17 cellular contexts compared by ENCODE assay signal in the genomic region with DNA sequence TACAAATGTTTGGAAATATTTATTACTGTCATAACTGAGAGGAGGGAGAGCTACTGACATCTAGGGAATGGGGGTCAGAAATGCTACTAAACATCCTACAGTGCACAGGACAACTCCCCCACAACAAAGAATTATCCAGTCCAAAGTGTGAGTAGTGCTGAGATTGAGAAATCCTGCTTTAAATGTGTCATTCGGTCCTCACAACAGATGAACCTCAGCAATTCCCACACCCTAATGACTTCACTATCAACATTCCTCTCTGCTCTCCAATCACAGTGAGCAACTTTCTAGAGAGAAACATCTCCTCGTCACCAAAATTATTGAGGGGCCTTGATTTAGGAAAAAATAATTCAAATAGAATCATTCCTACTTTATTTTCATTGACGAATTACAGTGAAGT. TPM values are rescaled to one million over a fixed set of nuclear protein-coding genes. Genes with fewer than 3 reads are reported as not detected.
A peak's percentile ranks its signal among the peaks of the same experiment; 100 is the strongest.
DNase-seq lines count a peak whose midpoint lies in the region; ATAC-seq and TF ChIP-seq lines count a peak whose summit lies in the region.
"Had no signal": no experiment of that assay in that cellular context is flagged by ENCODE, and none has a peak within 500 bp of the region (broad histone marks: within the 10 kb centered on the region; RNA-seq: fewer than 3 reads in every experiment).

No MANE protein-coding gene starts in this region.

- H3K9me3 ChIP-seq in HEK293 (ENCODE audit: control insufficient read depth, insufficient read depth, low read depth, low read length): no peaks in the 10 kb centered on the region

- H3K27me3 Mint-ChIP-seq in GM23338 (ENCODE audit: insufficient read depth, low read depth, poor library complexity): peaks cover 2% of the 10 kb centered on the region
- H3K27me3 Mint-ChIP-seq in activated T-cell treated with anti-CD3 and anti-CD28 coated beads, Interleukin-2, amount 50 U/mL, for 4 hours (ENCODE audit: low read depth): no peaks in the 10 kb centered on the region
- H3K27me3 Mint-ChIP-seq: naive B cell; stimulated activated naive B cell treated with anti-CD40 and anti-IgM and Interleukin-4, amounts not matched to agents 10 μg/mL and 1 μg/mL and 100 μg/mL, for 72 hours had no signal

- no peaks in the 10 kb centered on the region for H3K4me1 ChIP-seq in HEK293 (ENCODE audit: control insufficient read depth, insufficient read depth, low read length)
- no peaks in the 10 kb centered on the region for H3K4me1 ChIP-seq in GM23338 (ENCODE audit: insufficient read depth)

- no peak overlapping the region for H3K4me3 Mint-ChIP-seq in GM23338
- H3K4me3 Mint-ChIP-seq in activated T-cell treated with anti-CD3 and anti-CD28 coated beads, Interleukin-2, amount 50 U/mL, for 4 hours: no peak overlapping the region
- H3K4me3 Mint-ChIP-seq: activated T-cell treated with anti-CD3 and anti-CD28 coated beads, Interleukin-2, amount 50 U/mL, for 72 hours; naive B cell; stimulated activated naive B cell treated with anti-CD40 and anti-IgM and Interleukin-4, amounts not matched to agents 10 μg/mL and 1 μg/mL and 100 μg/mL, for 72 hours had no signal

- no peak for ATAC-seq in GM23338
- ATAC-seq in activated T-cell treated with anti-CD3 and anti-CD28 coated beads, Interleukin-2, amount 50 U/mL, for 4 hours: no peak
- ATAC-seq in HG02852 (IDR thresholded peaks at IDR 0.05; ENCODE audit: unreplicated experiment): no peak
- ATAC-seq: stimulated activated naive B cell treated with anti-CD40 and anti-IgM and Interleukin-4, amounts not matched to agents 10 μg/mL and 1 μg/mL and 100 μg/mL, for 72 hours had no signal

- no peaks in the 10 kb centered on the region for H3K79me2 ChIP-seq in GM23338 (replicated peaks; ENCODE audit: insufficient read depth)

- DNase-seq in AG20443 (ENCODE audit: low spot score) (peak; percentile 77), brain microvascular endothelial cell (peak; percentile 42), kidney tubule cell (ENCODE audit: low spot score) (peak; percentile 37), GM23338 (ENCODE audit: low spot score) (no peak)
- no peak for DNase-seq in stimulated activated CD4-positive, alpha-beta T cell treated with anti-CD3 and anti-CD28 coated beads, Interleukin-4, amount 100 ng/mL, for 4 hours
- DNase-seq in activated T-cell treated with anti-CD3 and anti-CD28 coated beads, Interleukin-2, amount 50 U/mL, for 4 hours: no peak
- DNase-seq: activated CD4-positive, alpha-beta T cell treated with anti-CD3 and anti-CD28 coated beads for 1 hour; activated T-cell treated with anti-CD3 and anti-CD28 coated beads, Interleukin-2, amount 50 U/mL, for 72 hours; effector CD4-positive, alpha-beta T cell; GOT3; Kasumi-1; naive B cell; stimulated activated naive B cell treated with anti-CD40 and anti-IgM and Interleukin-4, amounts not matched to agents 10 μg/mL and 1 μg/mL and 100 μg/mL, for 72 hours had no signal

- no peak overlapping the region for H3K4me2 ChIP-seq in GM23338

- no peak overlapping the region for H3K4me3 ChIP-seq in HEK293 (ENCODE audit: low read depth, low read length)
- no peak overlapping the region for H3K4me3 ChIP-seq in brain microvascular endothelial cell (ENCODE audit: low read depth, low read length)
- H3K4me3 ChIP-seq in GM23338: no peak overlapping the region

- H3K27ac ChIP-seq in HEK293 (ENCODE audit: extremely low read depth, low read depth, low read length): no peak overlapping the region
- H3K27ac ChIP-seq in brain microvascular endothelial cell: no peak overlapping the region
- H3K27ac ChIP-seq in GM23338 (ENCODE audit: low read depth): no peak overlapping the region

- no peaks in the 10 kb centered on the region for H3K36me3 ChIP-seq in HEK293 (ENCODE audit: control insufficient read depth in 2 of 2, insufficient read depth in 1 of 2, low read length in 2 of 2)
- H3K36me3 ChIP-seq in brain microvascular endothelial cell (replicated peaks): no peaks in the 10 kb centered on the region
- no peaks in the 10 kb centered on the region for H3K36me3 ChIP-seq in GM23338 (ENCODE audit: insufficient read depth)

- H3K36me3 Mint-ChIP-seq in GM23338 (ENCODE audit: low read depth): no peaks in the 10 kb centered on the region
- peaks cover 10% of the 10 kb centered on the region for H3K36me3 Mint-ChIP-seq in activated T-cell treated with anti-CD3 and anti-CD28 coated beads, Interleukin-2, amount 50 U/mL, for 4 hours (ENCODE audit: insufficient read depth)

- H3K9me2 ChIP-seq in GM23338 (ENCODE audit: insufficient read depth): no peaks in the 10 kb centered on the region

- in situ Hi-C loops in brain microvascular endothelial cell (cut with HindIII; ENCODE audit: low pct_ligation_motif_present, low sequenced_read_pairs): no loop called here

- H2AFZ ChIP-seq in GM23338: no peak overlapping the region

- H3K9me3 Mint-ChIP-seq in GM23338: no peaks in the 10 kb centered on the region
- H3K9me3 Mint-ChIP-seq in activated T-cell treated with anti-CD3 and anti-CD28 coated beads, Interleukin-2, amount 50 U/mL, for 4 hours: no peaks in the 10 kb centered on the region
- H3K9me3 Mint-ChIP-seq: activated T-cell treated with anti-CD3 and anti-CD28 coated beads, Interleukin-2, amount 50 U/mL, for 72 hours; naive B cell; stimulated activated naive B cell treated with anti-CD40 and anti-IgM and Interleukin-4, amounts not matched to agents 10 μg/mL and 1 μg/mL and 100 μg/mL, for 72 hours had no signal

- no peak overlapping the region for H3K27ac Mint-ChIP-seq in GM23338
- H3K27ac Mint-ChIP-seq: activated T-cell treated with anti-CD3 and anti-CD28 coated beads, Interleukin-2, amount 50 U/mL, for 72 hours; stimulated activated naive B cell treated with anti-CD40 and anti-IgM and Interleukin-4, amounts not matched to agents 10 μg/mL and 1 μg/mL and 100 μg/mL, for 72 hours had no signal

- CTCF ChIA-PET in HEK293 (lab: Yijun Ruan, JAX): interaction anchor here (0.7 to 2.4 kb wide), 3 partner anchors 13 to 305 kb away, joined by 3 to 30 read pairs (median 3); no protein-coding TSS in a partner anchor

- H3K4me1 Mint-ChIP-seq in GM23338: no peaks in the 10 kb centered on the region
- H3K4me1 Mint-ChIP-seq in activated T-cell treated with anti-CD3 and anti-CD28 coated beads, Interleukin-2, amount 50 U/mL, for 4 hours (ENCODE audit: low read depth): peaks cover 4% of the 10 kb centered on the region

- H3K27me3 ChIP-seq in brain microvascular endothelial cell (replicated peaks) (no peaks in the 10 kb centered on the region), GM23338 (ENCODE audit: insufficient read depth) (no peaks in the 10 kb centered on the region)

- POLR2A ChIA-PET in HEK293 (lab: Yijun Ruan, JAX): no interaction called here

- no peaks in the 10 kb centered on the region for H4K20me1 ChIP-seq in GM23338 (replicated peaks; ENCODE audit: insufficient read depth)

- no peak for TF ChIP-seq CTCF in HEK293 (tag by site-specific recombination; IDR thresholded peaks at IDR 0.05)
- no peak for TF ChIP-seq CTCF in brain microvascular endothelial cell (IDR thresholded peaks at IDR 0.05; ENCODE audit: low read depth, low read length, missing control alignments)
- TF ChIP-seq CTCF in GM23338 (conservative IDR thresholded peaks at IDR 0.05; ENCODE audit: low read depth in 2 of 2): no peak

- H3F3A ChIP-seq in GM23338 (replicated peaks; ENCODE audit: low read depth): no peaks in the 10 kb centered on the region

TF ChIP-seq in GM23338, 12 proteins besides CTCF, POLR2A, EP300 and RAD21:
- TF ChIP-seq ZNF114 (CRISPR knock-in tag; IDR thresholded peaks at IDR 0.05) (no peak), ZNF331 (CRISPR knock-in tag; IDR thresholded peaks at IDR 0.05; ENCODE audit: low read depth) (no peak), JUNB (IDR thresholded peaks at IDR 0.05; ENCODE audit: unreplicated experiment) (no peak), CREB1 (CRISPR knock-in tag; IDR thresholded peaks at IDR 0.05; ENCODE audit: low read depth) (no peak)

RNA-seq across cellular contexts. Expression of a gene that starts 18.0 kb away (rescaled TPM):
- total RNA-seq in GM23338 (2014; rRNA removed; shearing (Covaris generic)): 19.9 and 21.3 TPM in 2 replicates
- polyA plus RNA-seq in GM23338 (2016; fragmentation: Nextera tagmentation; extraction: Ambion mirVana): 29.9 and 33.1 TPM in 2 replicates
- 1 to 10 TPM; 5.4 to 5.6 (median 5.4) TPM for total RNA-seq in activated T-cell treated with anti-CD3 and anti-CD28 coated beads, Interleukin-2, amount 50 U/mL, for 4 hours

RNA-seq across cellular contexts. Expression of a gene that starts 48.5 kb away (rescaled TPM):
- 1.4 and 1.5 TPM in 2 replicates for total RNA-seq in GM23338 (2014; rRNA removed; shearing (Covaris generic))
- 0.77 and 0.86 TPM in 2 replicates for polyA plus RNA-seq in GM23338 (2016; fragmentation: Nextera tagmentation; extraction: Ambion mirVana)
- under 1 TPM in 2 of 3 donors, not detected in 1; 0.08 to 0.11 TPM for total RNA-seq in activated T-cell treated with anti-CD3 and anti-CD28 coated beads, Interleukin-2, amount 50 U/mL, for 4 hours
- total RNA-seq: OCI-LY7; T-helper 1 cell treated with Interleukin-12 subunit alpha and Interleukin-12 subunit beta and Interleukin-4 antibody, amounts not matched to agents 30 ng/mL and 1 ng/mL, for 36 hours had no signal

Comparison
In these comparisons a context has a peak if more than half of its experiments do, and no peak if none do; other contexts are left out.
1. DNase-seq: peak in AG20443 (single experiment), brain microvascular endothelial cell (single experiment) and kidney tubule cell (single experiment); none in GM23338 (single experiment), stimulated activated CD4-positive, alpha-beta T cell treated with anti-CD3 and anti-CD28 coated beads, Interleukin-4, amount 100 ng/mL, for 4 hours (0 of 2) and activated T-cell treated with anti-CD3 and anti-CD28 coated beads, Interleukin-2, amount 50 U/mL, for 4 hours (single experiment).